11 cellular contexts compared by ENCODE assay signal in genomic region chrX:125132274-125132673, GRCh38.
DNase-seq lines count a peak whose midpoint lies in the region; ATAC-seq and TF ChIP-seq lines count a peak whose summit lies in the region.
"Had no signal": no experiment of that assay in that cellular context is flagged by ENCODE, and none has a peak within 500 bp of the region (broad histone marks: within the 10 kb centered on the region; RNA-seq: fewer than 3 reads in every experiment).

No MANE protein-coding gene starts in this region.

- intact Hi-C loops in activated CD4-positive, alpha-beta T cell treated with anti-CD3 and anti-CD28 coated beads for 36 hours (cut with DNase I, micrococcal nuclease) = loop anchor here (5.0 to 10.0 kb wide), 3 partner anchors 190 to 725 kb away; no protein-coding TSS in a partner anchor

- CTCF ChIA-PET in activated CD4-positive, alpha-beta T cell treated with anti-CD3 and anti-CD28 coated beads for 36 hours (lab: Charles Lee) = interaction anchor here (0.7 to 2.0 kb wide), 10 partner anchors 12 to 741 kb away, joined by 3 to 8 read pairs (median 4); no protein-coding TSS in a partner anchor

- peaks cover 12% of the 10 kb centered on the region for H3K27me3 ChIP-seq in WERI-Rb-1 (ENCODE audit: insufficient read depth, low read depth, severe bottlenecking)

- no peak overlapping the region for H3K27ac ChIP-seq in WERI-Rb-1
- H3K27ac ChIP-seq: BLaER1 treated with 17β-estradiol and CSF1 and Interleukin-3, amounts not matched to agents 10 nM and 100 nM had no signal

- H3K9me3 Mint-ChIP-seq in activated CD4-positive, alpha-beta T cell treated with anti-CD3 and anti-CD28 coated beads for 36 hours (ENCODE audit: low read depth) = peaks cover 2% of the 10 kb centered on the region
- H3K9me3 Mint-ChIP-seq: activated T-helper 17 cell treated with anti-CD3 and anti-CD28 coated beads, Interleukin-2, amount 50 U/mL, for 72 hours had no signal

- no peaks in the 10 kb centered on the region for H3K9me3 ChIP-seq in WERI-Rb-1 (ENCODE audit: severe bottlenecking)
- H3K9me3 ChIP-seq: BLaER1 treated with 17β-estradiol and CSF1 and Interleukin-3, amounts not matched to agents 10 nM and 100 nM had no signal

- H3K27ac Mint-ChIP-seq in activated CD4-positive, alpha-beta T cell treated with anti-CD3 and anti-CD28 coated beads for 36 hours = no peak overlapping the region
- H3K27ac Mint-ChIP-seq: activated T-helper 17 cell treated with anti-CD3 and anti-CD28 coated beads, Interleukin-2, amount 50 U/mL, for 72 hours had no signal

- H3K27me3 Mint-ChIP-seq in activated CD4-positive, alpha-beta T cell treated with anti-CD3 and anti-CD28 coated beads for 36 hours = no peaks in the 10 kb centered on the region

- H3K4me3 ChIP-seq in WERI-Rb-1 (ENCODE audit: low read depth, low read length) = no peak overlapping the region
- H3K4me3 ChIP-seq: BLaER1 treated with 17β-estradiol and CSF1 and Interleukin-3, amounts not matched to agents 10 nM and 100 nM had no signal

- TF ChIP-seq RAD21 in Ishikawa (IDR thresholded peaks at IDR 0.05; ENCODE audit: low read depth) = peak; percentile 59

- H3K4me3 Mint-ChIP-seq in activated CD4-positive, alpha-beta T cell treated with anti-CD3 and anti-CD28 coated beads for 36 hours = no peak overlapping the region
- H3K4me3 Mint-ChIP-seq: activated T-helper 17 cell treated with anti-CD3 and anti-CD28 coated beads, Interleukin-2, amount 50 U/mL, for 72 hours had no signal

- POLR2A ChIA-PET in activated CD4-positive, alpha-beta T cell treated with anti-CD3 and anti-CD28 coated beads for 36 hours (lab: Charles Lee) = no interaction called here

- H3K36me3 Mint-ChIP-seq in activated CD4-positive, alpha-beta T cell treated with anti-CD3 and anti-CD28 coated beads for 36 hours (ENCODE audit: low read depth) = no peaks in the 10 kb centered on the region

- TF ChIP-seq EP300 in Ishikawa (IDR thresholded peaks at IDR 0.05; ENCODE audit: borderline replicate concordance) = no peak

- no peaks in the 10 kb centered on the region for H3K36me3 ChIP-seq in WERI-Rb-1
- H3K36me3 ChIP-seq: BLaER1 treated with 17β-estradiol and CSF1 and Interleukin-3, amounts not matched to agents 10 nM and 100 nM had no signal

- H3K4me1 Mint-ChIP-seq in activated CD4-positive, alpha-beta T cell treated with anti-CD3 and anti-CD28 coated beads for 36 hours = no peaks in the 10 kb centered on the region
- H3K4me1 Mint-ChIP-seq: activated T-helper 17 cell treated with anti-CD3 and anti-CD28 coated beads, Interleukin-2, amount 50 U/mL, for 72 hours had no signal

- DNase-seq in activated CD4-positive, alpha-beta T cell treated with anti-CD3 and anti-CD28 coated beads for 36 hours = no peak
- no peak for DNase-seq in activated CD4-positive, alpha-beta T cell treated with anti-CD3 and anti-CD28 coated beads, Interleukin-2, amount 50 U/mL, for 48 hours
- DNase-seq in WERI-Rb-1 = no peak
- DNase-seq in renal cortical epithelial cell (ENCODE audit: low read depth) = peak; percentile 29
- no peak for DNase-seq in DMS79 treated with DMSO at 0.1 percent for 48 hours (lab: John Stamatoyannopoulos, UW)

- 0 out of 2 replicates have a peak, but pooled peaks have one; percentile 8 for TF ChIP-seq CTCF in WERI-Rb-1 (IDR thresholded peaks at IDR 0.05; ENCODE audit: low read depth, low read length)

- ATAC-seq in activated CD4-positive, alpha-beta T cell treated with anti-CD3 and anti-CD28 coated beads for 36 hours = peak; percentile 47
- no peak for ATAC-seq in GM18909 (IDR thresholded peaks at IDR 0.05; ENCODE audit: poor library complexity, unreplicated experiment)
- ATAC-seq in HG02678 (IDR thresholded peaks at IDR 0.05; ENCODE audit: unreplicated experiment) = no peak
- ATAC-seq: activated T-helper 17 cell treated with anti-CD3 and anti-CD28 coated beads, Interleukin-2, amount 50 U/mL, for 72 hours; sciatic nerve had no signal

TF ChIP-seq in Ishikawa, 13 proteins besides CTCF, POLR2A, EP300 and RAD21:
- no peak for TF ChIP-seq USF1 (IDR thresholded peaks at IDR 0.05)
- TF ChIP-seq REST (IDR thresholded peaks at IDR 0.05; ENCODE audit: low read depth) = no peak
- no peak for TF ChIP-seq CREB1 (IDR thresholded peaks at IDR 0.05; ENCODE audit: low read depth)
- TF ChIP-seq TCF12 (IDR thresholded peaks at IDR 0.05; ENCODE audit: low read depth) = no peak
- no peak for TF ChIP-seq ZBTB7A (IDR thresholded peaks at IDR 0.05; ENCODE audit: low read depth)
- no peak for TF ChIP-seq CEBPB (IDR thresholded peaks at IDR 0.05)
- TF ChIP-seq EGR1 (IDR thresholded peaks at IDR 0.05) = no peak
- TF ChIP-seq FOXM1 (IDR thresholded peaks at IDR 0.05; ENCODE audit: borderline replicate concordance, low read depth) = no peak
- no peak for TF ChIP-seq TAF1 (IDR thresholded peaks at IDR 0.05; ENCODE audit: low read depth)
- TF ChIP-seq MAX (IDR thresholded peaks at IDR 0.05) = no peak
- TF ChIP-seq YY1 (IDR thresholded peaks at IDR 0.05; ENCODE audit: low read depth) = no peak
